29 cellular contexts compared by ENCODE assay signal in the genomic region with DNA sequence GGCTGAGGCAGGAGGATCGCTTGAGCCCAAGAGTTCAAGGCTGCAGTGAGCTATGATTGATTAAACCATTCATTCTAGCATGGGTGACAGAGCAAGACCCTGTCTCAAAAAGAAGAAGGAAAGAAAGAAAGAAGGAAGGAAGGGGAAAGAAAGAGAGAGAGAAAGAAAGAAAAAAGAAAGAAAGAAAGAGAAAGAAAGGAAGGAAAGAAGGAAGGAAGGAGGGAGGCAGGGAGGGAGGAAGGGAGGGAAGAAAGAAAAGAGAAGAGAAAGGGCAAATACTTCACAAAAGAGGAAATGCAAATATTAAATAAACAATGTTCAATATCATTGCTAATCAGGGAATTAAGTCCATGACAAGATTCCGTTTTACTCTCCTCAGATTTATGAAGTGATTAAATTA. TPM values are rescaled to one million over a fixed set of nuclear protein-coding genes. Genes with fewer than 3 reads are reported as not detected.
"Had no signal": no experiment of that assay in that cellular context is flagged by ENCODE, and none has a peak within 500 bp of the region (broad histone marks: within the 10 kb centered on the region; RNA-seq: fewer than 3 reads in every experiment).

No MANE protein-coding gene starts in this region.

- DNase-seq: dermis blood vessel endothelial cell; dorsolateral prefrontal cortex; effector CD4-positive, alpha-beta T cell; effector memory CD4-positive, alpha-beta T cell; esophagus squamous epithelium; foreskin fibroblast; foreskin melanocyte; gastrocnemius medialis; glutamatergic neuron; heart right ventricle; hippocampal formation; left cardiac atrium; left lung; left ventricle myocardium superior; lower lobe of right lung; mesenchymal stem cell; mucosa of descending colon; naive B cell had no signal

- H3K9me3 Mint-ChIP-seq: mesothelial cell of epicardium had no signal

- H3K27ac Mint-ChIP-seq: mesothelial cell of epicardium had no signal

- ATAC-seq: esophagus mucosa, gastrocnemius medialis, heart right ventricle, left cardiac atrium, left lung, left ventricle myocardium superior, lower lobe of right lung, mucosa of descending colon had no signal

- H3K36me3 Mint-ChIP-seq: mesothelial cell of epicardium had no signal

- H3K9me3 ChIP-seq: esophagus squamous epithelium, gastrocnemius medialis, heart right ventricle, left lung, lower lobe of right lung, mucosa of descending colon had no signal

- H3K36me3 ChIP-seq: esophagus squamous epithelium, gastrocnemius medialis, heart right ventricle, left lung, lower lobe of right lung had no signal

- H3K4me3 ChIP-seq: coronary artery, dorsolateral prefrontal cortex, esophagus squamous epithelium, gastrocnemius medialis, heart right ventricle, left lung, lower lobe of right lung, mucosa of descending colon had no signal

- H3K4me3 Mint-ChIP-seq: mesothelial cell of epicardium, naive B cell had no signal

- H3K27ac ChIP-seq: coronary artery, dorsolateral prefrontal cortex, esophagus squamous epithelium, gastrocnemius medialis, heart right ventricle, left lung, lower lobe of right lung had no signal

- FAIRE-seq: colon, endothelial cell of umbilical vein, islet of Langerhans, keratinocyte had no signal

RNA-seq across cellular contexts. Expression of a gene that starts 19.9 kb away (rescaled TPM):
- total RNA-seq: endothelial cell of umbilical vein had no signal

RNA-seq across cellular contexts. Expression of a gene that starts 31.3 kb away (rescaled TPM):
- total RNA-seq: dermis blood vessel endothelial cell, endothelial cell of umbilical vein, epithelial cell of proximal tubule, esophagus mucosa, esophagus squamous epithelium, gastrocnemius medialis, glomerular endothelial cell, left cardiac atrium, left ventricle myocardium superior, lung microvascular endothelial cell, myocyte had no signal
